33 cellular contexts compared by ENCODE assay signal in genomic region chr6:141370438-141370837, GRCh38.
"Had no signal": no experiment of that assay in that cellular context is flagged by ENCODE, and none has a peak within 500 bp of the region (broad histone marks: within the 10 kb centered on the region; RNA-seq: fewer than 3 reads in every experiment).

No MANE protein-coding gene starts in this region.

- H3K27me3 Mint-ChIP-seq: activated CD4-positive, alpha-beta memory T cell treated with anti-CD3 and anti-CD28 coated beads, Interleukin-2, amount 10 ng/mL, durations not matched to agents 7 days and 5 days; activated naive CD4-positive, alpha-beta T cell treated with anti-CD3 and anti-CD28 coated beads, Interleukin-2, amount 50 U/mL, for 24 hours; activated naive CD8-positive, alpha-beta T cell treated with anti-CD3 and anti-CD28 coated beads for 36 hours; activated naive CD8-positive, alpha-beta T cell treated with anti-CD3 and anti-CD28 coated beads, Interleukin-2, amount 50 U/mL, for 24 hours had no signal

- H3K27ac ChIP-seq: adrenal gland, body of pancreas, epithelial cell of prostate, esophagus squamous epithelium, gastroesophageal sphincter, VCaP had no signal

- H3K27ac Mint-ChIP-seq: activated CD4-positive, alpha-beta memory T cell treated with anti-CD3 and anti-CD28 coated beads, Interleukin-2, amount 10 ng/mL, durations not matched to agents 7 days and 5 days; activated CD4-positive, alpha-beta T cell treated with anti-CD3 and anti-CD28 coated beads, Interleukin-2, amount 10 ng/mL, durations not matched to agents 7 days and 5 days; activated naive CD4-positive, alpha-beta T cell treated with anti-CD3 and anti-CD28 coated beads for 36 hours; activated naive CD4-positive, alpha-beta T cell treated with anti-CD3 and anti-CD28 coated beads, Interleukin-2, amount 50 U/mL, for 24 hours; activated naive CD8-positive, alpha-beta T cell treated with anti-CD3 and anti-CD28 coated beads for 36 hours; activated naive CD8-positive, alpha-beta T cell treated with anti-CD3 and anti-CD28 coated beads, Interleukin-2, amount 50 U/mL, for 24 hours; activated T-helper 1 cell treated with anti-CD3 and anti-CD28 coated beads, Interleukin-12 subunit alpha, Interleukin-12 subunit beta, Interleukin-2, Interleukin-4 antibody, amounts not matched to agents 30 ng/mL and 10 ng/mL and 1 ng/mL, durations not matched to agents 14 hours and 24 hours and 36 hours; activated T-helper 2 cell treated with anti-CD3 and anti-CD28 coated beads, Interferon-gamma antibody, Interleukin-2, Interleukin-4, amounts not matched to agents 10 μg/mL and 5 μg/mL and 100 μg/mL, durations not matched to agents 14 hours and 24 hours and 36 hours; WTC11 had no signal

- H3K36me3 ChIP-seq: adrenal gland, esophagus squamous epithelium, gastroesophageal sphincter had no signal

- ATAC-seq: activated naive CD8-positive, alpha-beta T cell treated with anti-CD3 and anti-CD28 coated beads, Interleukin-2, amount 50 U/mL, for 24 hours; body of pancreas; gastroesophageal sphincter; WTC11 had no signal

- H3K27me3 ChIP-seq: adrenal gland, body of pancreas, esophagus squamous epithelium, gastroesophageal sphincter had no signal

- H3K9me3 ChIP-seq: adrenal gland, body of pancreas, esophagus squamous epithelium had no signal

- H3K4me3 ChIP-seq: adrenal gland, body of pancreas, esophagus squamous epithelium, gastroesophageal sphincter had no signal

- H3K4me1 Mint-ChIP-seq: activated CD4-positive, alpha-beta memory T cell treated with anti-CD3 and anti-CD28 coated beads, Interleukin-2, amount 10 ng/mL, durations not matched to agents 7 days and 5 days; activated CD4-positive, alpha-beta T cell treated with anti-CD3 and anti-CD28 coated beads, Interleukin-2, amount 10 ng/mL, durations not matched to agents 7 days and 5 days; activated naive CD4-positive, alpha-beta T cell treated with anti-CD3 and anti-CD28 coated beads, Interleukin-2, amount 50 U/mL, for 24 hours; activated naive CD8-positive, alpha-beta T cell treated with anti-CD3 and anti-CD28 coated beads for 36 hours; activated naive CD8-positive, alpha-beta T cell treated with anti-CD3 and anti-CD28 coated beads, Interleukin-2, amount 50 U/mL, for 24 hours; WTC11 had no signal

- H3K4me3 Mint-ChIP-seq: activated CD4-positive, alpha-beta memory T cell treated with anti-CD3 and anti-CD28 coated beads, Interleukin-2, amount 10 ng/mL, durations not matched to agents 7 days and 5 days; activated CD4-positive, alpha-beta T cell treated with anti-CD3 and anti-CD28 coated beads, Interleukin-2, amount 10 ng/mL, durations not matched to agents 7 days and 5 days; activated naive CD4-positive, alpha-beta T cell treated with anti-CD3 and anti-CD28 coated beads for 36 hours; activated naive CD4-positive, alpha-beta T cell treated with anti-CD3 and anti-CD28 coated beads, Interleukin-2, amount 50 U/mL, for 24 hours; activated naive CD8-positive, alpha-beta T cell treated with anti-CD3 and anti-CD28 coated beads for 36 hours; activated naive CD8-positive, alpha-beta T cell treated with anti-CD3 and anti-CD28 coated beads, Interleukin-2, amount 50 U/mL, for 24 hours; activated T-helper 1 cell treated with anti-CD3 and anti-CD28 coated beads, Interleukin-12 subunit alpha, Interleukin-12 subunit beta, Interleukin-2, Interleukin-4 antibody, amounts not matched to agents 30 ng/mL and 10 ng/mL and 1 ng/mL, durations not matched to agents 14 hours and 24 hours and 36 hours; WTC11 had no signal

- DNase-seq: activated CD4-positive, alpha-beta memory T cell treated with anti-CD3 and anti-CD28 coated beads, Interleukin-2, amount 10 ng/mL, durations not matched to agents 7 days and 5 days; activated CD4-positive, alpha-beta T cell treated with anti-CD3 and anti-CD28 coated beads for 1 hour; activated CD4-positive, alpha-beta T cell treated with anti-CD3 and anti-CD28 coated beads for 4 hours; activated CD4-positive, alpha-beta T cell treated with anti-CD3 and anti-CD28 coated beads, Interleukin-2, amount 10 ng/mL, durations not matched to agents 7 days and 5 days; activated CD4-positive, alpha-beta T cell treated with anti-CD3 and anti-CD28 coated beads, Interleukin-2, amount 50 U/mL, for 4 hours; activated CD8-positive, alpha-beta memory T cell treated with anti-CD3 and anti-CD28 coated beads, Interleukin-2, amount 50 U/mL, for 48 hours; activated effector memory CD4-positive, alpha-beta T cell treated with anti-CD3 and anti-CD28 coated beads, Interleukin-2, amount 50 U/mL, for 16 hours; activated naive CD4-positive, alpha-beta T cell treated with anti-CD3 and anti-CD28 coated beads for 36 hours; activated naive CD8-positive, alpha-beta T cell treated with anti-CD3 and anti-CD28 coated beads for 36 hours; activated naive CD8-positive, alpha-beta T cell treated with anti-CD3 and anti-CD28 coated beads, Interleukin-2, amount 50 U/mL, for 24 hours; activated T-cell treated with anti-CD3 and anti-CD28 coated beads, Interleukin-2, amount 50 U/mL, for 48 hours; adrenal gland; amygdala; aorta; body of pancreas; caudate nucleus; cortex of kidney; dermis blood vessel endothelial cell; effector CD4-positive, alpha-beta T cell; esophagus squamous epithelium; foreskin melanocyte; head of caudate nucleus; T-helper 2 cell had no signal

- FAIRE-seq: colon, endometrium, endothelial cell of umbilical vein had no signal

- H3K9me3 Mint-ChIP-seq: activated CD4-positive, alpha-beta memory T cell treated with anti-CD3 and anti-CD28 coated beads, Interleukin-2, amount 10 ng/mL, durations not matched to agents 7 days and 5 days; activated CD4-positive, alpha-beta T cell treated with anti-CD3 and anti-CD28 coated beads, Interleukin-2, amount 10 ng/mL, durations not matched to agents 7 days and 5 days; activated naive CD4-positive, alpha-beta T cell treated with anti-CD3 and anti-CD28 coated beads, Interleukin-2, amount 50 U/mL, for 24 hours; activated T-helper 1 cell treated with anti-CD3 and anti-CD28 coated beads, Interleukin-12 subunit alpha, Interleukin-12 subunit beta, Interleukin-2, Interleukin-4 antibody, amounts not matched to agents 30 ng/mL and 10 ng/mL and 1 ng/mL, durations not matched to agents 14 hours and 24 hours and 36 hours; activated T-helper 2 cell treated with anti-CD3 and anti-CD28 coated beads, Interferon-gamma antibody, Interleukin-2, Interleukin-4, amounts not matched to agents 10 μg/mL and 5 μg/mL and 100 μg/mL, durations not matched to agents 14 hours and 24 hours and 36 hours had no signal

- H3K36me3 Mint-ChIP-seq: activated naive CD4-positive, alpha-beta T cell treated with anti-CD3 and anti-CD28 coated beads, Interleukin-2, amount 50 U/mL, for 24 hours; activated naive CD8-positive, alpha-beta T cell treated with anti-CD3 and anti-CD28 coated beads for 36 hours had no signal

- H3K4me1 ChIP-seq: adrenal gland, body of pancreas, esophagus squamous epithelium, gastroesophageal sphincter had no signal
